Comparison of ENCODE assay signal across 10 cellular contexts in the genomic region with DNA sequence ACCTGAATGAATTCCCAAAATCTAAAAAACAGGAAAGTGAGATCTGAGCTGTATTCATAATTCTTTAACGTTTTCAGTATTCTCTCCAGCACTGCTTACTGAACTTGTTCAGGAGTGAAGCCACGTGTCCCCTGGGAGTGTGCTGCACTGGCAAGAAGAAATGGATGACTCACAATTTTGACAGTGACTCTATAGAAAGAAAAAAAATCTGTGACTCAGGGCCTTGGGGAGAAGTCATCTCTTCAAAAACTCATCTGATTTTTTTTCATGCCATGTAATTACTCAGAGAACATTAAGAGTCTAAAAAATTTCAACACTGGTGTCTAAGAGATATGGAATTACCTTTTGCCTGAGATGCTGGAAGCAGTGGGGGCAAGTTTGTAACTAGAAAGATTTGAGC. TPM values are rescaled to one million over a fixed set of nuclear protein-coding genes. Genes with fewer than 3 reads are reported as not detected.
DNase-seq lines count a peak whose midpoint lies in the region; ATAC-seq and TF ChIP-seq lines count a peak whose summit lies in the region.
"Had no signal": no experiment of that assay in that cellular context is flagged by ENCODE, and none has a peak within 500 bp of the region (broad histone marks: within the 10 kb centered on the region; RNA-seq: fewer than 3 reads in every experiment).

No MANE protein-coding gene starts in this region.

- WGBS in lung, 2 donors: 59 to 76% methylated on average over 2 of the region's 2 CpGs

- DNase-seq in Calu3: peak; percentile 28
- no peak for DNase-seq in activated B cell treated with CpG ODN at 0.5 μM for 24 hours
- DNase-seq in lung (ENCODE audit: low spot score): no peak
- DNase-seq in central memory CD4-positive, alpha-beta T cell: no peak
- no peak for DNase-seq in effector memory CD4-positive, alpha-beta T cell
- no peak for DNase-seq in upper lobe of right lung

- peaks cover 43% of the 10 kb centered on the region for H3K4me1 Mint-ChIP-seq in Calu3 (ENCODE audit: low read depth, unreplicated experiment)
- H3K4me1 Mint-ChIP-seq in activated B cell treated with CpG ODN at 0.5 μM for 24 hours: peaks cover 8% of the 10 kb centered on the region

- no peaks in the 10 kb centered on the region for H3K4me1 ChIP-seq in lung (ENCODE audit: control insufficient read depth in 2 of 2, insufficient read depth in 2 of 2, low read length in 2 of 2)
- H3K4me1 ChIP-seq in effector memory CD4-positive, alpha-beta T cell (ENCODE audit: control insufficient read depth, insufficient read depth, low read length, poor library complexity, severe bottlenecking): no peaks in the 10 kb centered on the region
- peaks cover 22% of the 10 kb centered on the region for H3K4me1 ChIP-seq in upper lobe of right lung

- H3K27ac ChIP-seq in lung (ENCODE audit: low read depth in 1 of 2, low read length in 1 of 2) (no peak overlapping the region), upper lobe of right lung (no peak overlapping the region)
- H3K27ac ChIP-seq in effector memory CD4-positive, alpha-beta T cell (ENCODE audit: insufficient read depth, low read length, poor library complexity, severe bottlenecking): no peak overlapping the region

- H3K4me3 ChIP-seq in lung: no peak overlapping the region
- H3K4me3 ChIP-seq in effector memory CD4-positive, alpha-beta T cell (ENCODE audit: insufficient read depth, low read depth, low read length, poor library complexity, severe bottlenecking): no peak overlapping the region
- no peak overlapping the region for H3K4me3 ChIP-seq in upper lobe of right lung
- H3K4me3 ChIP-seq: body of pancreas had no signal

- intact Hi-C loops in Calu3 (cut with micrococcal nuclease; ENCODE audit: unreplicated experiment) (loop anchor here (5.0 kb wide), 1 partner anchor 37 kb away; no protein-coding TSS in a partner anchor), activated B cell treated with CpG ODN at 0.5 μM for 24 hours (cut with micrococcal nuclease) (loop anchor here (1.0 kb wide), 2 partner anchors 14 to 39 kb away; no protein-coding TSS in a partner anchor), upper lobe of right lung (cut with DNase I) (no loop called here)

- no TSS peak for BruUV-seq in Calu3 (replicated peaks; lab: Mats Ljungman, UMichigan)

- H3K36me3 ChIP-seq in lung (ENCODE audit: control insufficient read depth in 2 of 2, insufficient read depth in 2 of 2, low read length in 2 of 2) (no peaks in the 10 kb centered on the region), upper lobe of right lung (no peaks in the 10 kb centered on the region)
- H3K36me3 ChIP-seq in effector memory CD4-positive, alpha-beta T cell (ENCODE audit: control insufficient read depth, insufficient read depth, low read length): no peaks in the 10 kb centered on the region

- peaks cover 5% of the 10 kb centered on the region for H3K36me3 Mint-ChIP-seq in Calu3 (ENCODE audit: insufficient read depth, unreplicated experiment)
- H3K36me3 Mint-ChIP-seq in activated B cell treated with CpG ODN at 0.5 μM for 24 hours (ENCODE audit: low read depth): no peaks in the 10 kb centered on the region
- H3K36me3 Mint-ChIP-seq: natural killer cell treated with Interleukin-12 subunit alpha and Interleukin-12 subunit beta and Interleukin-15 and Interleukin-18, amount 100 ng/mL, for 72 hours had no signal

- H3K4me3 Mint-ChIP-seq in Calu3 (ENCODE audit: low read depth, unreplicated experiment) (no peak overlapping the region), activated B cell treated with CpG ODN at 0.5 μM for 24 hours (no peak overlapping the region)
- H3K4me3 Mint-ChIP-seq: natural killer cell treated with Interleukin-12 subunit alpha and Interleukin-12 subunit beta and Interleukin-15 and Interleukin-18, amount 100 ng/mL, for 72 hours had no signal

- TF ChIP-seq CTCF in Calu3 (IDR thresholded peaks at IDR 0.05; ENCODE audit: unreplicated experiment) (no peak), activated B cell treated with CpG ODN at 0.5 μM for 24 hours (IDR thresholded peaks at IDR 0.05) (no peak), lung (IDR thresholded peaks at IDR 0.05; ENCODE audit: control extremely low read depth, extremely low read depth) (no peak), upper lobe of right lung (IDR thresholded peaks at IDR 0.05) (no peak)

- CTCF ChIA-PET in Calu3 (lab: Charles Lee) (no interaction called here), activated B cell treated with CpG ODN at 0.5 μM for 24 hours (lab: Charles Lee) (no interaction called here)

- H3K27ac Mint-ChIP-seq in Calu3 (ENCODE audit: unreplicated experiment) (peak overlapping the region; percentile 69), activated B cell treated with CpG ODN at 0.5 μM for 24 hours (no peak overlapping the region)
- H3K27ac Mint-ChIP-seq: natural killer cell treated with Interleukin-12 subunit alpha and Interleukin-12 subunit beta and Interleukin-15 and Interleukin-18, amount 100 ng/mL, for 72 hours had no signal

- H3K27me3 Mint-ChIP-seq in Calu3 (ENCODE audit: unreplicated experiment): no peaks in the 10 kb centered on the region
- H3K27me3 Mint-ChIP-seq in activated B cell treated with CpG ODN at 0.5 μM for 24 hours: peaks cover 18% of the 10 kb centered on the region

- ATAC-seq in HG03432 (IDR thresholded peaks at IDR 0.05; ENCODE audit: unreplicated experiment) (peak; percentile 82), activated B cell treated with CpG ODN at 0.5 μM for 24 hours (ENCODE audit: low read depth) (peak; percentile 90), lung (ENCODE audit: insufficient read depth, low FRiP score) (peak; percentile 72), GM19397 (IDR thresholded peaks at IDR 0.05; ENCODE audit: unreplicated experiment) (no peak), upper lobe of right lung (no peak)
- ATAC-seq: body of pancreas; natural killer cell treated with Interleukin-12 subunit alpha and Interleukin-12 subunit beta and Interleukin-15 and Interleukin-18, amount 100 ng/mL, for 72 hours had no signal

- H3K9me3 ChIP-seq in lung (ENCODE audit: control insufficient read depth in 2 of 2, insufficient read depth in 1 of 2, low read length in 1 of 2) (peaks cover 0 to 4% of the 10 kb centered on the region in 2 donors), upper lobe of right lung (no peaks in the 10 kb centered on the region)
- H3K9me3 ChIP-seq in effector memory CD4-positive, alpha-beta T cell (ENCODE audit: control insufficient read depth, low read length): no peaks in the 10 kb centered on the region
- H3K9me3 ChIP-seq: body of pancreas had no signal

- H3K27me3 ChIP-seq in lung (ENCODE audit: control insufficient read depth, insufficient read depth): no peaks in the 10 kb centered on the region
- no peaks in the 10 kb centered on the region for H3K27me3 ChIP-seq in effector memory CD4-positive, alpha-beta T cell (replicated peaks; ENCODE audit: control insufficient read depth, insufficient read depth, low read length, poor library complexity, severe bottlenecking)
- no peaks in the 10 kb centered on the region for H3K27me3 ChIP-seq in upper lobe of right lung
- H3K27me3 ChIP-seq: body of pancreas had no signal

- POLR2A ChIA-PET in activated B cell treated with CpG ODN at 0.5 μM for 24 hours (lab: Charles Lee): no interaction called here

- H3K9me3 Mint-ChIP-seq in Calu3 (ENCODE audit: low read depth, unreplicated experiment) (peaks cover 3% of the 10 kb centered on the region), activated B cell treated with CpG ODN at 0.5 μM for 24 hours (no peaks in the 10 kb centered on the region)
- H3K9me3 Mint-ChIP-seq: natural killer cell treated with Interleukin-12 subunit alpha and Interleukin-12 subunit beta and Interleukin-15 and Interleukin-18, amount 100 ng/mL, for 72 hours had no signal

RNA-seq across cellular contexts. Expression of gene ANKEF1, which starts 39.7 kb away (rescaled TPM):
- total RNA-seq in Calu3 (2022): 9.0 and 11.0 TPM in 2 replicates
- 2.0 and 2.6 TPM in 2 replicates for total RNA-seq in activated B cell treated with CpG ODN at 0.5 μM for 24 hours
- 1 to 10 TPM; 7.9 to 8.4 TPM for total RNA-seq in lung
- 1 to 10 TPM; 2.0 to 3.4 TPM for polyA plus RNA-seq in lung
- 4.0 TPM for total RNA-seq in upper lobe of right lung

Comparison
In these comparisons a context has a peak if more than half of its experiments do, and no peak if none do; other contexts are left out.
1. ATAC-seq: peak in HG03432 (single experiment), activated B cell treated with CpG ODN at 0.5 μM for 24 hours (single experiment) and lung (single experiment); none in GM19397 (single experiment) and upper lobe of right lung (single experiment).